12 cellular contexts compared by ENCODE assay signal in genomic region chr4:48247142-48247877, GRCh38. TPM values are rescaled to one million over a fixed set of nuclear protein-coding genes. Genes with fewer than 3 reads are reported as not detected.
A peak's percentile ranks its signal among the peaks of the same experiment; 100 is the strongest.
DNase-seq lines count a peak whose midpoint lies in the region; ATAC-seq and TF ChIP-seq lines count a peak whose summit lies in the region.
"Had no signal": no experiment of that assay in that cellular context is flagged by ENCODE, and none has a peak within 500 bp of the region (broad histone marks: within the 10 kb centered on the region; RNA-seq: fewer than 3 reads in every experiment).

No MANE protein-coding gene starts in this region.

- H3K9me3 ChIP-seq in tibial nerve (peaks cover 0 to 5% (median 0%) of the 10 kb centered on the region in 4 donors), BE2C (no peaks in the 10 kb centered on the region)
- H3K9me3 ChIP-seq: tibial artery had no signal

- TF ChIP-seq CTCF in fibroblast of pulmonary artery (IDR thresholded peaks at IDR 0.05; ENCODE audit: low read length, missing control alignments) (no peak), tibial nerve (IDR thresholded peaks at IDR 0.05) (no peak), BE2C (IDR thresholded peaks at IDR 0.05; ENCODE audit: low read depth, low read length) (no peak), glutamatergic neuron (IDR thresholded peaks at IDR 0.05; ENCODE audit: partially characterized antibody, unreplicated experiment) (no peak)

- H3K9me3 Mint-ChIP-seq in glutamatergic neuron (ENCODE audit: unreplicated experiment) = no peaks in the 10 kb centered on the region

- H3K36me3 ChIP-seq in tibial nerve (no peaks in the 10 kb centered on the region), BE2C (no peaks in the 10 kb centered on the region)
- H3K36me3 ChIP-seq: tibial artery had no signal

- peaks cover 1% of the 10 kb centered on the region for H3K27me3 Mint-ChIP-seq in glutamatergic neuron (ENCODE audit: unreplicated experiment)

- H3K36me3 Mint-ChIP-seq in glutamatergic neuron (ENCODE audit: unreplicated experiment) = no peaks in the 10 kb centered on the region

- no peak overlapping the region for H3K27ac Mint-ChIP-seq in glutamatergic neuron (ENCODE audit: unreplicated experiment)

- H3K27me3 ChIP-seq in tibial nerve = no peaks in the 10 kb centered on the region
- 0 out of 2 replicates have a peak, but pooled peaks cover 4% of the 10 kb centered on the region for H3K27me3 ChIP-seq in BE2C
- H3K27me3 ChIP-seq: tibial artery had no signal

- no peak for TF ChIP-seq POLR2A in tibial nerve (IDR thresholded peaks at IDR 0.05)

- H3K4me1 ChIP-seq in tibial nerve (no peaks in the 10 kb centered on the region), BE2C (no peaks in the 10 kb centered on the region)

- no peak overlapping the region for H3K27ac ChIP-seq in tibial nerve

- H3K4me3 ChIP-seq in fibroblast of pulmonary artery (replicated peaks; ENCODE audit: low read depth, low read length) (no peak overlapping the region), tibial nerve (no peak overlapping the region), BE2C (ENCODE audit: low read depth, low read length) (no peak overlapping the region)
- H3K4me3 ChIP-seq: tibial artery had no signal

- DNase-seq in M059J (ENCODE audit: low read depth) = peak; percentile 52
- DNase-seq in fibroblast of pulmonary artery (ENCODE audit: low read depth) = peak; percentile 62
- DNase-seq in tibial nerve (ENCODE audit: low spot score in 2 of 2) = no peak
- DNase-seq in BE2C = no peak
- no peak for DNase-seq in activated T-cell treated with anti-CD3 and anti-CD28 coated beads, Interleukin-2, amount 50 U/mL, for 48 hours
- no peak for DNase-seq in glutamatergic neuron
- DNase-seq: activated CD4-positive, alpha-beta T cell treated with anti-CD3 and anti-CD28 coated beads for 4 hours; caudate nucleus; NCI-H1105 treated with DMSO at 0.1 percent for 48 hours; tibial artery had no signal

- no peak for TF ChIP-seq EP300 in tibial nerve (IDR thresholded peaks at IDR 0.05)

- WGBS in tibial nerve, 2 donors = 80 to 83% methylated on average over 7 of the region's 7 CpGs

- H3K4me1 Mint-ChIP-seq in glutamatergic neuron (ENCODE audit: low read depth, unreplicated experiment) = no peaks in the 10 kb centered on the region

- H3K4me3 Mint-ChIP-seq in glutamatergic neuron (ENCODE audit: unreplicated experiment) = no peak overlapping the region

- ATAC-seq in GM18861 (IDR thresholded peaks at IDR 0.05; ENCODE audit: unreplicated experiment) (peak; percentile 61), HG02678 (IDR thresholded peaks at IDR 0.05; ENCODE audit: unreplicated experiment) (peak; percentile 53)

RNA-seq across cellular contexts. Expression of gene TEC, which starts 22.3 kb away (rescaled TPM):
- total RNA-seq in M059J (2014; rRNA removed; shearing (Covaris generic)) = 0.12 and 0.81 TPM in 2 replicates
- total RNA-seq in tibial nerve (1 to 10 TPM; 3.1 to 8.0 (median 5.0) TPM), glutamatergic neuron (ENCODE audit: unreplicated experiment) (0.37 TPM)
- not detected for polyA plus RNA-seq in BE2C (2012; ENCODE audit: insufficient read depth, insufficient read length, low read depth)

Comparison
In these comparisons a context has a peak if more than half of its experiments do, and no peak if none do; other contexts are left out.
1. DNase-seq: peak in M059J (single experiment) and fibroblast of pulmonary artery (single experiment); none in tibial nerve (0 of 2), BE2C (single experiment), activated T-cell treated with anti-CD3 and anti-CD28 coated beads, Interleukin-2, amount 50 U/mL, for 48 hours (0 of 2) and glutamatergic neuron (single experiment).